In the genomic region with DNA sequence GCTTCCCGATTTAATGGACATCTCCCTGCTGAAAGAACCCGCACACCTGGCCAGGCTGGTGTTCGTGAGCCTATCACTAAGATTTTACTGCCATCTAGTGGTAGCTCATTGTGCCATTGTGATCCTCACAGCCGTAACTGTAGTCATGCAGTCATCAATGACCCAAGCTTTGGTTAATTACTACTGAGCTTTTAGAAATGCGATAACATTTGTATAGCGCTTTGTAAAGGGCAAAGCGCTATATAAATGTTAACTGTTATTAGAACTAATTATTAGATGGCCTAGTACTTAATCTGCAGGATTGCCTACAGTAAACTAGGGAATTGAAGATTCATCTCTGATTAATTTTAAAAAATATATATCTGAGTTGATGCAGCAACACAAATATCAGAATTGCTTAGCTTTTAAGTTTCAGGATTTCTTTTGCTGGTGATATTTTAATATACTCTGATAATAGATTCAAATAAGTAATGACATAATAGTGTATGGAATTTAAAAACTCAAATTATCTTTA, we compare ENCODE assay signal across 8 cellular contexts.
DNase-seq lines count a peak whose midpoint lies in the region; ATAC-seq and TF ChIP-seq lines count a peak whose summit lies in the region.

No MANE protein-coding gene starts in this region.

- H3K36me3 ChIP-seq in DOHH2 (ENCODE audit: control insufficient read depth, low read length) (no peaks in the 10 kb centered on the region), OCI-LY1 (ENCODE audit: insufficient read depth, low read length) (no peaks in the 10 kb centered on the region), neutrophil (no peaks in the 10 kb centered on the region), transverse colon (no peaks in the 10 kb centered on the region)

- H3K9ac ChIP-seq in OCI-LY1 (ENCODE audit: low read length): no peak overlapping the region

- H3K4me3 Mint-ChIP-seq in activated T-cell treated with anti-CD3 and anti-CD28 coated beads, Interleukin-2, amount 50 U/mL, for 24 hours: no peak overlapping the region

- H3K4me3 ChIP-seq in DOHH2 (ENCODE audit: low read length): no peak overlapping the region
- H3K4me3 ChIP-seq in OCI-LY1 (ENCODE audit: low read depth, low read length, poor library complexity, severe bottlenecking): no peak overlapping the region
- H3K4me3 ChIP-seq in neutrophil (ENCODE audit: low read depth in 1 of 2, low read length in 1 of 2): no peak overlapping the region
- H3K4me3 ChIP-seq in transverse colon: no peak overlapping the region

- H4K20me1 ChIP-seq in DOHH2 (ENCODE audit: control insufficient read depth, insufficient read depth, low read depth, low read length): no peaks in the 10 kb centered on the region
- no peaks in the 10 kb centered on the region for H4K20me1 ChIP-seq in OCI-LY1 (ENCODE audit: insufficient read depth, low read length)

- H3K4me1 ChIP-seq in DOHH2 (ENCODE audit: control insufficient read depth, low read length): no peaks in the 10 kb centered on the region
- peaks cover 29% of the 10 kb centered on the region for H3K4me1 ChIP-seq in OCI-LY1 (ENCODE audit: insufficient read depth, low read length, severe bottlenecking)
- no peaks in the 10 kb centered on the region for H3K4me1 ChIP-seq in neutrophil (ENCODE audit: control insufficient read depth in 1 of 2, insufficient read depth in 1 of 2, low read depth in 1 of 2, low read length in 1 of 2)
- H3K4me1 ChIP-seq in transverse colon: peaks cover 0 to 3% (median 0%) of the 10 kb centered on the region in 4 donors

- no peaks in the 10 kb centered on the region for H3K79me2 ChIP-seq in DOHH2 (ENCODE audit: control insufficient read depth, low read length)
- no peaks in the 10 kb centered on the region for H3K79me2 ChIP-seq in OCI-LY1 (ENCODE audit: insufficient read depth, low read length)

- H3K4me2 ChIP-seq in DOHH2 (ENCODE audit: low read length) (no peak overlapping the region), OCI-LY1 (ENCODE audit: low read length) (no peak overlapping the region)

- TF ChIP-seq CTCF in DOHH2 (IDR thresholded peaks at IDR 0.05; ENCODE audit: low read depth, low read length, poor library complexity, severe bottlenecking) (peak; percentile 90), OCI-LY1 (IDR thresholded peaks at IDR 0.05; ENCODE audit: low read length) (peak; percentile 92), neutrophil (IDR thresholded peaks at IDR 0.05) (peak; percentile 74), transverse colon (IDR thresholded peaks at IDR 0.05) (peak; percentile 72 to 83 (median 79))

- intact Hi-C loops in transverse colon (cut with DNase I; ENCODE audit: low total_unique reads): loop anchor here (5.0 to 10.0 kb wide), 2 partner anchors 316 to 1014 kb away; partner anchors contain the start of gene MLLT3

- no peak overlapping the region for H2AFZ ChIP-seq in OCI-LY1 (ENCODE audit: low read length)

- H3K27ac Mint-ChIP-seq in activated T-cell treated with anti-CD3 and anti-CD28 coated beads, Interleukin-2, amount 50 U/mL, for 24 hours: no peak overlapping the region

- in situ Hi-C loops in transverse colon (cut with MboI; ENCODE audit: low pct_ligation_motif_present in 1 of 4, low pct_unique_long_range_greater_than_20kb in 1 of 4, low sequenced_read_pairs in 3 of 4): loop anchor here (5.0 to 25.0 kb wide), 7 partner anchors 304 to 1016 kb away; partner anchors contain the start of gene MLLT3 (in 1 of the 4)

- peaks cover 3% of the 10 kb centered on the region for H3K4me1 Mint-ChIP-seq in activated T-cell treated with anti-CD3 and anti-CD28 coated beads, Interleukin-2, amount 50 U/mL, for 24 hours (ENCODE audit: low read depth)

- TF ChIP-seq EP300 in transverse colon (IDR thresholded peaks at IDR 0.05; ENCODE audit: low read depth): no peak

- H3K27me3 ChIP-seq in DOHH2 (ENCODE audit: control insufficient read depth, low read length) (no peaks in the 10 kb centered on the region), OCI-LY1 (ENCODE audit: insufficient read depth, low read length) (no peaks in the 10 kb centered on the region), neutrophil (no peaks in the 10 kb centered on the region), transverse colon (no peaks in the 10 kb centered on the region)

- no peaks in the 10 kb centered on the region for H3K9me2 ChIP-seq in DOHH2 (replicated peaks; ENCODE audit: control insufficient read depth, low read length)
- no peaks in the 10 kb centered on the region for H3K9me2 ChIP-seq in OCI-LY1 (ENCODE audit: low read depth, low read length)

- no peaks in the 10 kb centered on the region for H3K9me3 Mint-ChIP-seq in activated T-cell treated with anti-CD3 and anti-CD28 coated beads, Interleukin-2, amount 50 U/mL, for 24 hours

- DNase-seq in HuH-7.5 (ENCODE audit: low spot score): peak; percentile 16
- DNase-seq in activated T-cell treated with anti-CD3 and anti-CD28 coated beads, Interleukin-2, amount 50 U/mL, for 24 hours: peak; percentile 44
- DNase-seq in fibroblast of peridontal ligament (ENCODE audit: extremely low read depth): peak; percentile 79
- peak; percentile 50 for DNase-seq in transverse colon

- H3F3A ChIP-seq in DOHH2 (ENCODE audit: control insufficient read depth, insufficient read depth) (no peaks in the 10 kb centered on the region), OCI-LY1 (ENCODE audit: insufficient read depth, low read length) (no peaks in the 10 kb centered on the region)

- H3K36me3 Mint-ChIP-seq in activated T-cell treated with anti-CD3 and anti-CD28 coated beads, Interleukin-2, amount 50 U/mL, for 24 hours (ENCODE audit: low read depth): peaks cover 12% of the 10 kb centered on the region

- no peaks in the 10 kb centered on the region for H3K9me3 ChIP-seq in DOHH2 (ENCODE audit: control insufficient read depth, insufficient read depth, low read length)
- no peaks in the 10 kb centered on the region for H3K9me3 ChIP-seq in OCI-LY1 (ENCODE audit: low read length)
- H3K9me3 ChIP-seq in neutrophil: no peaks in the 10 kb centered on the region
- no peaks in the 10 kb centered on the region for H3K9me3 ChIP-seq in transverse colon

- H3K27ac ChIP-seq in DOHH2 (ENCODE audit: low read depth, low read length): no peak overlapping the region
- no peak overlapping the region for H3K27ac ChIP-seq in OCI-LY1 (ENCODE audit: low read depth, low read length, poor library complexity, severe bottlenecking)
- no peak overlapping the region for H3K27ac ChIP-seq in neutrophil
- H3K27ac ChIP-seq in transverse colon: no peak overlapping the region

- H3K27me3 Mint-ChIP-seq in activated T-cell treated with anti-CD3 and anti-CD28 coated beads, Interleukin-2, amount 50 U/mL, for 24 hours: no peaks in the 10 kb centered on the region

- ATAC-seq in GM21717 (IDR thresholded peaks at IDR 0.05; ENCODE audit: unreplicated experiment): peak; percentile 97

- no peak for TF ChIP-seq POLR2A in transverse colon (IDR thresholded peaks at IDR 0.05)

- 7 to 10% methylated on average over 3 to 7 of the region's 7 CpGs for WGBS in transverse colon (ENCODE audit: low coverage in 1 of 2), 2 donors

Comparison
In these comparisons a context has a peak if more than half of its experiments do, and no peak if none do; other contexts are left out.
1. DNase-seq: peak in every context shown above with its lines; median percentile 79 in fibroblast of peridontal ligament; 50 in transverse colon; 44 in activated T-cell treated with anti-CD3 and anti-CD28 coated beads, Interleukin-2, amount 50 U/mL, for 24 hours; 16 in HuH-7.5.